ENCODE assay signal across 8 cellular contexts in the genomic region with DNA sequence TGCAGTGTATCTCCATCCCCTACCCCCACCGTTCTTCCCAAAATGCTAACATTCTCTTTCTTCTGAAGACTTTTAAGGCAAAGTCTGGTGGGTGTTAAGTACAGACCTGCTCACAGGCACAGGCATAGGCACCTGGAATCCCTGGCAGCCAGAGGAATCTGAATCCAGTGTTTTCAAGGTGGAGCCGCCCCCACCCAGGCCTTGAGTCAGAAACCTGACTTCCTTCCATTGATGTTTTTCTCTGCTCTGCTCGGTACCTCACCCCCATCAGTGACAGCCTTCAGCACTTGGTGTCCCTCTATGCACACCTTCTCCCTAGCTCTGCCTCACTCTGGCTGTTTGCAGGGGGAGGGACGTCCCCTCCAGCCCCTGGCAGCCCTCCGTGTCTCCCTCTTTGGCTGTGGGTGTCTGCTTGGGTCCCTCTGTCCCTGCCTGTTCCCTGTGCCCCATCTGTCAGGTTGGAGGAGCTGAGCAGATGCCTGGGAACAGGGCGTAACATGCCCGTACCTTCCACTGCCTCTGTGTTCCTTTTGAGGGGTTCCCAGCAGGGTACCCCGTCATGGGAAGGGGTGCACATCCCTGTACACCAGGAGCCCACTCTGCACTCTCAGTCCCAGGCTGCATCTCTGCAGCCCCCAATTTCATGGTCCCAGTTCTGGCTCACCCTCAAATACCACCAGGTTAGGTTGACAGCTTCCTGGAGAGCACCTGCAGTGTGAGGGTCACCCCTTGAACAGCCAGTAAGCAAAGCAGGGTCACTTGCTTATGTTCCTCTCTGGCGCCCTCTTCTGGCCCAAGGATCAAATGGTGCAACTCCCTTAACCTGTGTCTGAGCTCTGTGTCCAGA. TPM values are rescaled to one million over a fixed set of nuclear protein-coding genes. Genes with fewer than 3 reads are reported as not detected.
DNase-seq lines count a peak whose midpoint lies in the region; ATAC-seq and TF ChIP-seq lines count a peak whose summit lies in the region.

No MANE protein-coding gene starts in this region.

- intact Hi-C loops in activated T-helper 2 cell treated with anti-CD3 and anti-CD28 coated beads, Interferon-gamma antibody, Interleukin-2, Interleukin-4, amounts not matched to agents 10 μg/mL and 5 μg/mL and 100 μg/mL, durations not matched to agents 14 hours and 24 hours and 36 hours (cut with micrococcal nuclease), result loop anchor here (1.0 kb wide), 1 partner anchor 113 kb away; no protein-coding TSS in a partner anchor
- intact Hi-C loops in ovary (cut with DNase I) (loop anchor here in 3 of 4 donors (2.0 to 10.0 kb wide), 3 partner anchors 112 to 369 kb away; a partner anchor contains a TSS), transverse colon (cut with DNase I; ENCODE audit: low total_unique reads) (loop anchor here (5.0 kb wide), 1 partner anchor 112 kb away; no protein-coding TSS in a partner anchor)

- H3K27me3 Mint-ChIP-seq in activated T-helper 2 cell treated with anti-CD3 and anti-CD28 coated beads, Interferon-gamma antibody, Interleukin-2, Interleukin-4, amounts not matched to agents 10 μg/mL and 5 μg/mL and 100 μg/mL, durations not matched to agents 14 hours and 24 hours and 36 hours (ENCODE audit: low read depth), result no peaks in the 10 kb centered on the region

- ATAC-seq in GM21737 (IDR thresholded peaks at IDR 0.05; ENCODE audit: unreplicated experiment), result no peak

- no peak for TF ChIP-seq EP300 in ovary (IDR thresholded peaks at IDR 0.05)
- no peak for TF ChIP-seq EP300 in transverse colon (IDR thresholded peaks at IDR 0.05; ENCODE audit: low read depth)

- no peak overlapping the region for H3K4me3 Mint-ChIP-seq in activated T-helper 2 cell treated with anti-CD3 and anti-CD28 coated beads, Interferon-gamma antibody, Interleukin-2, Interleukin-4, amounts not matched to agents 10 μg/mL and 5 μg/mL and 100 μg/mL, durations not matched to agents 14 hours and 24 hours and 36 hours (ENCODE audit: low read depth)

- H3K27ac ChIP-seq in SJCRH30, result no peak overlapping the region
- no peak overlapping the region for H3K27ac ChIP-seq in ovary
- H3K27ac ChIP-seq in transverse colon, result no peak overlapping the region

- no peak overlapping the region for H3K27ac Mint-ChIP-seq in activated T-helper 2 cell treated with anti-CD3 and anti-CD28 coated beads, Interferon-gamma antibody, Interleukin-2, Interleukin-4, amounts not matched to agents 10 μg/mL and 5 μg/mL and 100 μg/mL, durations not matched to agents 14 hours and 24 hours and 36 hours

- CTCF ChIA-PET in GM10248 (lab: Yijun Ruan, JAX), result interaction anchor here (0.6 to 5.9 kb wide), 42 partner anchors 8 to 778 kb away, joined by 3 to 184 read pairs (median 4); a partner anchor contains a TSS

- H3K9me3 ChIP-seq in SJCRH30 (replicated peaks) (no peaks in the 10 kb centered on the region), ovary (no peaks in the 10 kb centered on the region), transverse colon (no peaks in the 10 kb centered on the region)

- H3K36me3 ChIP-seq in SJCRH30 (peaks cover 14% of the 10 kb centered on the region), ovary (no peaks in the 10 kb centered on the region), transverse colon (no peaks in the 10 kb centered on the region)

- DNase-seq in GM10248 (ENCODE audit: extremely low spot score), result peak; percentile 86
- peak; percentile 82 to 92 for DNase-seq in SJCRH30
- DNase-seq in activated T-helper 2 cell treated with anti-CD3 and anti-CD28 coated beads, Interferon-gamma antibody, Interleukin-2, Interleukin-4, amounts not matched to agents 10 μg/mL and 5 μg/mL and 100 μg/mL, durations not matched to agents 14 hours and 24 hours and 36 hours (ENCODE audit: low spot score), result peak; percentile 71
- DNase-seq in foreskin melanocyte, result peak; percentile 56
- peak; percentile 72 to 85 (median 82) for DNase-seq in ovary
- peak; percentile 80 for DNase-seq in transverse colon

- no peaks in the 10 kb centered on the region for H3K9me3 Mint-ChIP-seq in activated T-helper 2 cell treated with anti-CD3 and anti-CD28 coated beads, Interferon-gamma antibody, Interleukin-2, Interleukin-4, amounts not matched to agents 10 μg/mL and 5 μg/mL and 100 μg/mL, durations not matched to agents 14 hours and 24 hours and 36 hours

- no peaks in the 10 kb centered on the region for H3K27me3 ChIP-seq in SJCRH30
- H3K27me3 ChIP-seq in ovary, result no peaks in the 10 kb centered on the region
- no peaks in the 10 kb centered on the region for H3K27me3 ChIP-seq in transverse colon

- WGBS in ovary, 3 donors, result 72 to 76% (median 76%) methylated on average over 9 of the region's 9 CpGs
- WGBS in transverse colon (ENCODE audit: low coverage in 1 of 2), 2 donors, result 76 to 87% methylated on average over 3 to 9 of the region's 9 CpGs

- H3K4me3 ChIP-seq in SJCRH30, result no peak overlapping the region
- no peak overlapping the region for H3K4me3 ChIP-seq in ovary
- H3K4me3 ChIP-seq in transverse colon, result no peak overlapping the region

- peaks cover 28% of the 10 kb centered on the region for H3K36me3 Mint-ChIP-seq in activated T-helper 2 cell treated with anti-CD3 and anti-CD28 coated beads, Interferon-gamma antibody, Interleukin-2, Interleukin-4, amounts not matched to agents 10 μg/mL and 5 μg/mL and 100 μg/mL, durations not matched to agents 14 hours and 24 hours and 36 hours (ENCODE audit: low read depth)

- POLR2A ChIA-PET in GM10248 (lab: Yijun Ruan, JAX), result no interaction called here

- in situ Hi-C loops in transverse colon (cut with MboI; ENCODE audit: low pct_ligation_motif_present in 1 of 4, low pct_unique_long_range_greater_than_20kb in 1 of 4, low sequenced_read_pairs in 3 of 4), result loop anchor here in 3 of 4 donors (5.0 to 25.0 kb wide), 5 partner anchors 102 to 377 kb away; a partner anchor contains a TSS

- TF ChIP-seq CTCF in GM10248 (IDR thresholded peaks at IDR 0.05; ENCODE audit: control extremely low read depth, extremely low read depth, low read depth, missing control alignments) (peak; percentile 83), LNCAP (IDR thresholded peaks at IDR 0.05) (peak; percentile 84), ovary (IDR thresholded peaks at IDR 0.05) (peak; percentile 30 to 63 (median 58)), transverse colon (IDR thresholded peaks at IDR 0.05) (peak; percentile 64 to 83 (median 75))

- peaks cover 21% of the 10 kb centered on the region for H3K4me1 Mint-ChIP-seq in activated T-helper 2 cell treated with anti-CD3 and anti-CD28 coated beads, Interferon-gamma antibody, Interleukin-2, Interleukin-4, amounts not matched to agents 10 μg/mL and 5 μg/mL and 100 μg/mL, durations not matched to agents 14 hours and 24 hours and 36 hours (ENCODE audit: low read depth)

- no peak for TF ChIP-seq POLR2A in ovary (IDR thresholded peaks at IDR 0.05)
- TF ChIP-seq POLR2A in transverse colon (IDR thresholded peaks at IDR 0.05), result no peak

- H3K4me1 ChIP-seq in SJCRH30 (no peaks in the 10 kb centered on the region; the same call in 1 of the 2 replicates), ovary (ENCODE audit: insufficient read depth) (peaks cover 4% of the 10 kb centered on the region), transverse colon (no peaks in the 10 kb centered on the region)

RNA-seq across cellular contexts. Expression of a gene that starts 6.7 kb away (rescaled TPM):
- 21.2 and 21.7 TPM in 2 replicates for total RNA-seq in SJCRH30 (2014; rRNA removed; shearing (Covaris generic))
- total RNA-seq in activated T-helper 2 cell treated with anti-CD3 and anti-CD28 coated beads, Interferon-gamma antibody, Interleukin-2, Interleukin-4, amounts not matched to agents 10 μg/mL and 5 μg/mL and 100 μg/mL, durations not matched to agents 14 hours and 24 hours and 36 hours, result 31.8 and 32.6 TPM in 2 replicates
- total RNA-seq in ovary (10 to 100 TPM; 15.4 to 36.2 (median 28.2) TPM), transverse colon (10 to 100 TPM in 1 of 4 donors, 1 to 10 TPM in 3; 6.7 to 11.3 (median 9.5) TPM)
- 10 to 100 TPM in 1 of 2 donors, 1 to 10 TPM in 1; 5.9 to 13.6 TPM for polyA plus RNA-seq in ovary

RNA-seq across cellular contexts. Expression of a gene that starts 7.1 kb away (rescaled TPM):
- total RNA-seq in SJCRH30 (2014; rRNA removed; shearing (Covaris generic)), result 25.4 and 29.9 TPM in 2 replicates
- total RNA-seq in activated T-helper 2 cell treated with anti-CD3 and anti-CD28 coated beads, Interferon-gamma antibody, Interleukin-2, Interleukin-4, amounts not matched to agents 10 μg/mL and 5 μg/mL and 100 μg/mL, durations not matched to agents 14 hours and 24 hours and 36 hours, result 40.9 and 46.5 TPM in 2 replicates
- total RNA-seq in ovary (10 to 100 TPM; 32.5 to 66.7 (median 42.7) TPM), transverse colon (100 to 1,000 TPM in 2 of 4 donors, 10 to 100 TPM in 2; 91.7 to 112 (median 97.6) TPM)
- 10 to 100 TPM; 18.2 to 78.3 TPM for polyA plus RNA-seq in ovary

RNA-seq across cellular contexts. Expression of a gene that starts 8.9 kb away (rescaled TPM):
- total RNA-seq in SJCRH30 (2014; rRNA removed; shearing (Covaris generic)), result 9.8 and 10.9 TPM in 2 replicates
- 0.50 and 0.51 TPM in 2 replicates for total RNA-seq in activated T-helper 2 cell treated with anti-CD3 and anti-CD28 coated beads, Interferon-gamma antibody, Interleukin-2, Interleukin-4, amounts not matched to agents 10 μg/mL and 5 μg/mL and 100 μg/mL, durations not matched to agents 14 hours and 24 hours and 36 hours
- 1 to 10 TPM in 4 of 7 donors, under 1 TPM in 3; 0.24 to 1.6 (median 1.3) TPM for total RNA-seq in ovary
- polyA plus RNA-seq in ovary, result 1 to 10 TPM in 1 of 2 donors, under 1 TPM in 1; 0.67 to 1.1 TPM
- 1 to 10 TPM in 1 of 4 donors, under 1 TPM in 1, not detected in 2; 0.27 to 1.4 TPM for total RNA-seq in transverse colon
